In the genomic region with DNA sequence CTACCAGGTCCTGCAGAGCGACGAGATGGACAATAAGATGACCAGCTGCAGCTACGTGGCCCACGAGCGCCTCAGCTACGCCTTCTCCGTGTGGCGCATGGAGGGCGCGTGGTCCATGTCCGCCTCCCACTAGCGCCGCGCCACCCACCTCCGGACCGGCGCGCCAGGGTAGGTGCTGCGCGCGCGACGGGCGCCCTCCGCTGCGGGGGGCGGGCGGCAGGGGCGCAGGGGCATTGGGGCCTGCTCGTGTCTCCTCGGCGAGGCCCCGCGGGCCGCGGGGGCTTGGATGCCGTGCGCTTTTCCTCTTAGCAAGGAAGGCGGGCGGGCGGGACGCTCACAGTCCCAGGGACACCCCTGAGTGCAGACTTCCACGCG, we compare ENCODE assay signal across 3 cellular contexts.
A peak's percentile ranks its signal among the peaks of the same experiment; 100 is the strongest.
TF ChIP-seq lines count a peak whose summit lies in the region.

No MANE protein-coding gene starts in this region.

TF ChIP-seq in HEK293, 187 proteins besides CTCF, POLR2A, EP300 and RAD21 (continued from another document and continues in another):
- TF ChIP-seq ZNF670 (tag by site-specific recombination; IDR thresholded peaks at IDR 0.05; ENCODE audit: low read depth) (no peak), ZNF114 (tag by site-specific recombination; IDR thresholded peaks at IDR 0.05) (no peak), ZFHX2 (tag by site-specific recombination; conservative IDR thresholded peaks at IDR 0.05) (peak; percentile 65), ZBTB17 (tag by site-specific recombination; IDR thresholded peaks at IDR 0.05) (0 out of 2 replicates have a peak, but pooled peaks have one; percentile 8), KLF1 (tag by site-specific recombination; IDR thresholded peaks at IDR 0.05) (no peak), ZNF776 (tag by site-specific recombination; IDR thresholded peaks at IDR 0.05; ENCODE audit: borderline replicate concordance) (no peak), ZNF10 (tag by site-specific recombination; IDR thresholded peaks at IDR 0.05) (no peak), ZNF202 (tag by site-specific recombination; IDR thresholded peaks at IDR 0.05; ENCODE audit: borderline replicate concordance) (no peak), ZNF514 (tag by site-specific recombination; IDR thresholded peaks at IDR 0.05) (no peak)
- TF ChIP-seq, protein P1, sequence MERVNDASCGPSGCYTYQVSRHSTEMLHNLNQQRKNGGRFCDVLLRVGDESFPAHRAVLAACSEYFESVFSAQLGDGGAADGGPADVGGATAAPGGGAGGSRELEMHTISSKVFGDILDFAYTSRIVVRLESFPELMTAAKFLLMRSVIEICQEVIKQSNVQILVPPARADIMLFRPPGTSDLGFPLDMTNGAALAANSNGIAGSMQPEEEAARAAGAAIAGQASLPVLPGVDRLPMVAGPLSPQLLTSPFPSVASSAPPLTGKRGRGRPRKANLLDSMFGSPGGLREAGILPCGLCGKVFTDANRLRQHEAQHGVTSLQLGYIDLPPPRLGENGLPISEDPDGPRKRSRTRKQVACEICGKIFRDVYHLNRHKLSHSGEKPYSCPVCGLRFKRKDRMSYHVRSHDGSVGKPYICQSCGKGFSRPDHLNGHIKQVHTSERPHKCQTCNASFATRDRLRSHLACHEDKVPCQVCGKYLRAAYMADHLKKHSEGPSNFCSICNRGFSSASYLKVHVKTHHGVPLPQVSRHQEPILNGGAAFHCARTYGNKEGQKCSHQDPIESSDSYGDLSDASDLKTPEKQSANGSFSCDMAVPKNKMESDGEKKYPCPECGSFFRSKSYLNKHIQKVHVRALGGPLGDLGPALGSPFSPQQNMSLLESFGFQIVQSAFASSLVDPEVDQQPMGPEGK (tag by site-specific recombination; IDR thresholded peaks at IDR 0.05), result 0 out of 2 replicates have a peak, but pooled peaks have one; percentile 9
- TF ChIP-seq, protein P2, sequence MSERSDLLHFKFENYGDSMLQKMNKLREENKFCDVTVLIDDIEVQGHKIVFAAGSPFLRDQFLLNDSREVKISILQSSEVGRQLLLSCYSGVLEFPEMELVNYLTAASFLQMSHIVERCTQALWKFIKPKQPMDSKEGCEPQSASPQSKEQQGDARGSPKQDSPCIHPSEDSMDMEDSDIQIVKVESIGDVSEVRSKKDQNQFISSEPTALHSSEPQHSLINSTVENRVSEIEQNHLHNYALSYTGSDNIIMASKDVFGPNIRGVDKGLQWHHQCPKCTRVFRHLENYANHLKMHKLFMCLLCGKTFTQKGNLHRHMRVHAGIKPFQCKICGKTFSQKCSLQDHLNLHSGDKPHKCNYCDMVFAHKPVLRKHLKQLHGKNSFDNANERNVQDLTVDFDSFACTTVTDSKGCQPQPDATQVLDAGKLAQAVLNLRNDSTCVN (tag by site-specific recombination; optimal IDR thresholded peaks at IDR 0.05), result peak; percentile 63
- TF ChIP-seq, protein P3, sequence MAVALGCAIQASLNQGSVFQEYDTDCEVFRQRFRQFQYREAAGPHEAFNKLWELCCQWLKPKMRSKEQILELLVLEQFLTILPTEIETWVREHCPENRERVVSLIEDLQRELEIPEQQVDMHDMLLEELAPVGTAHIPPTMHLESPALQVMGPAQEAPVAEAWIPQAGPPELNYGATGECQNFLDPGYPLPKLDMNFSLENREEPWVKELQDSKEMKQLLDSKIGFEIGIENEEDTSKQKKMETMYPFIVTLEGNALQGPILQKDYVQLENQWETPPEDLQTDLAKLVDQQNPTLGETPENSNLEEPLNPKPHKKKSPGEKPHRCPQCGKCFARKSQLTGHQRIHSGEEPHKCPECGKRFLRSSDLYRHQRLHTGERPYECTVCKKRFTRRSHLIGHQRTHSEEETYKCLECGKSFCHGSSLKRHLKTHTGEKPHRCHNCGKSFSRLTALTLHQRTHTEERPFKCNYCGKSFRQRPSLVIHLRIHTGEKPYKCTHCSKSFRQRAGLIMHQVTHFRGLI (tag by site-specific recombination; IDR thresholded peaks at IDR 0.05), result no peak
- TF ChIP-seq, protein P4, sequence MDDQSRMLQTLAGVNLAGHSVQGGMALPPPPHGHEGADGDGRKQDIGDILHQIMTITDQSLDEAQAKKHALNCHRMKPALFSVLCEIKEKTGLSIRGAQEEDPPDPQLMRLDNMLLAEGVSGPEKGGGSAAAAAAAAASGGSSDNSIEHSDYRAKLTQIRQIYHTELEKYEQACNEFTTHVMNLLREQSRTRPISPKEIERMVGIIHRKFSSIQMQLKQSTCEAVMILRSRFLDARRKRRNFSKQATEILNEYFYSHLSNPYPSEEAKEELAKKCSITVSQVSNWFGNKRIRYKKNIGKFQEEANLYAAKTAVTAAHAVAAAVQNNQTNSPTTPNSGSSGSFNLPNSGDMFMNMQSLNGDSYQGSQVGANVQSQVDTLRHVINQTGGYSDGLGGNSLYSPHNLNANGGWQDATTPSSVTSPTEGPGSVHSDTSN (CRISPR knock-in tag; IDR thresholded peaks at IDR 0.05), result 0 out of 2 replicates have a peak, but pooled peaks have one; percentile 8

TF ChIP-seq in HepG2, 621 proteins besides CTCF, POLR2A, EP300 and RAD21 (continued from another document):
- TF ChIP-seq, protein P5, sequence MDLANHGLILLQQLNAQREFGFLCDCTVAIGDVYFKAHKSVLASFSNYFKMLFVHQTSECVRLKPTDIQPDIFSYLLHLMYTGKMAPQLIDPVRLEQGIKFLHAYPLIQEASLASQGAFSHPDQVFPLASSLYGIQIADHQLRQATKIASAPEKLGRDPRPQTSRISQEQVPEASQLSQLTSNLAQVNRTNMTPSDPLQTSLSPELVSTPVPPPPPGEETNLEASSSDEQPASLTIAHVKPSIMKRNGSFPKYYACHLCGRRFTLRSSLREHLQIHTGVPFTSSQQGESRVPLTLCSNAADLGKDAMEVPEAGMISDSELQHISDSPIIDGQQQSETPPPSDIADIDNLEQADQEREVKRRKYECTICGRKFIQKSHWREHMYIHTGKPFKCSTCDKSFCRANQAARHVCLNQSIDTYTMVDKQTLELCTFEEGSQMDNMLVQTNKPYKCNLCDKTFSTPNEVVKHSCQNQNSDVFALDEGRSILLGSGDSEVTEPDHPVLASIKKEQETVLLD (CRISPR knock-in tag; IDR thresholded peaks at IDR 0.05; ENCODE audit: low read depth), result no peak
- TF ChIP-seq GABPA (IDR thresholded peaks at IDR 0.05; ENCODE audit: low read depth, low read length), result no peak
- TF ChIP-seq GABPA (CRISPR knock-in tag; IDR thresholded peaks at IDR 0.05; ENCODE audit: low read depth), result no peak
- TF ChIP-seq ONECUT2 (CRISPR knock-in tag; IDR thresholded peaks at IDR 0.05), result no peak
TF ChIP-seq in HepG2: peak in this region for 0.

TF ChIP-seq in GM12891, 5 proteins besides CTCF, POLR2A, EP300 and RAD21 (continued from another document):
- TF ChIP-seq POLR2AphosphoS5 (IDR thresholded peaks at IDR 0.05; ENCODE audit: low read depth, low read length) (no peak), SPI1 (IDR thresholded peaks at IDR 0.05; ENCODE audit: low read depth, low read length) (no peak), TAF1 (IDR thresholded peaks at IDR 0.05; ENCODE audit: low read depth, low read length) (no peak)
